10 cellular contexts compared by ENCODE assay signal in genomic region chr9:73143606-73144328, GRCh38. TPM values are rescaled to one million over a fixed set of nuclear protein-coding genes. Genes with fewer than 3 reads are reported as not detected.
DNase-seq lines count a peak whose midpoint lies in the region; ATAC-seq, FAIRE-seq and TF ChIP-seq lines count a peak whose summit lies in the region.
"Had no signal": no experiment of that assay in that cellular context is flagged by ENCODE, and none has a peak within 500 bp of the region (broad histone marks: within the 10 kb centered on the region; RNA-seq: fewer than 3 reads in every experiment).

No MANE protein-coding gene starts in this region.

- H3K79me2 ChIP-seq in PC-3 (ENCODE audit: low read length), result no peaks in the 10 kb centered on the region

- WGBS in pancreas, 2 donors, result 36 to 49% methylated on average over 2 of the region's 2 CpGs
- 14 to 27% methylated on average over 2 of the region's 2 CpGs for WGBS in lower leg skin, 2 donors

- TSS peak; percentile 69 for BruUV-seq in PC-3 (replicated peaks; lab: Mats Ljungman, UMichigan)

- no peak for TF ChIP-seq POLR2A in lower leg skin (IDR thresholded peaks at IDR 0.05)

- no peak overlapping the region for H3K9ac ChIP-seq in PC-3 (ENCODE audit: low read length)

- H3K27ac ChIP-seq in PC-3 (ENCODE audit: low read length) (peak overlapping the region; percentile 50), epithelial cell of prostate (peak overlapping the region; percentile 92), pancreas (peak overlapping the region in 1 of 4 donors; percentile 1)

- peak; percentile 84 for ATAC-seq in PC-3
- peak in 3 of 4 donors; percentile 59 to 75 (median 73) for ATAC-seq in pancreas
- no peak for ATAC-seq in GM21515 (IDR thresholded peaks at IDR 0.05; ENCODE audit: unreplicated experiment)

- FAIRE-seq in G401.6 (lab: Jason Lieb, UNC) (peak; percentile 66), pancreas (lab: Jason Lieb, UNC) (no peak)

- TF ChIP-seq CTCF in PC-3 (conservative IDR thresholded peaks at IDR 0.05; ENCODE audit: low read depth, low read length), result no peak
- TF ChIP-seq CTCF in pancreas (IDR thresholded peaks at IDR 0.05), result no peak
- no peak for TF ChIP-seq CTCF in lower leg skin (IDR thresholded peaks at IDR 0.05)

- H3K27me3 ChIP-seq in PC-3 (ENCODE audit: low read length) (no peaks in the 10 kb centered on the region), pancreas (no peaks in the 10 kb centered on the region)

- H4K20me1 ChIP-seq in PC-3 (ENCODE audit: low read length), result no peaks in the 10 kb centered on the region

- no peaks in the 10 kb centered on the region for H3K9me3 ChIP-seq in PC-3 (ENCODE audit: low read length)
- no peaks in the 10 kb centered on the region for H3K9me3 ChIP-seq in pancreas

- H3K4me1 ChIP-seq in PC-3 (ENCODE audit: insufficient read depth, low read length), result peaks cover 42% of the 10 kb centered on the region
- peaks cover 0 to 12% (median 9%) of the 10 kb centered on the region in 3 donors for H3K4me1 ChIP-seq in pancreas

- peaks cover 10% of the 10 kb centered on the region for H3F3A ChIP-seq in PC-3 (ENCODE audit: low read length, unreplicated experiment)

- no peaks in the 10 kb centered on the region for H3K9me2 ChIP-seq in PC-3 (replicated peaks; ENCODE audit: low read length)

- H3K4me3 ChIP-seq in PC-3 (ENCODE audit: low read length) (peak overlapping the region; percentile 27; the same call in 1 of the 2 replicates), pancreas (no peak overlapping the region), lower leg skin (ENCODE audit: low read depth, poor library complexity, severe bottlenecking) (no peak overlapping the region)

- CTCF ChIA-PET in PC-3 (lab: Charles Lee), result interaction anchor here (0.7 kb wide), 2 partner anchors 700 to 1496 kb away, joined by 5 read pairs; no protein-coding TSS in a partner anchor

- intact Hi-C loops in PC-3 (cut with micrococcal nuclease) (no loop called here), pancreas (cut with DNase I) (no loop called here), lower leg skin (cut with DNase I; ENCODE audit: low total_unique reads) (no loop called here)

- H3K4me2 ChIP-seq in PC-3 (ENCODE audit: low read length), result peak overlapping the region; percentile 71

- DNase-seq in PC-3 (peak; percentile 92), epithelial cell of prostate (ENCODE audit: low read depth, low spot score) (no peak), pancreas (no peak), HuH-7 (ENCODE audit: low spot score) (no peak), lower leg skin (ENCODE audit: low spot score in 2 of 2) (no peak)
- DNase-seq in stimulated activated CD4-positive, alpha-beta T cell treated with anti-CD3 and anti-CD28 coated beads, Interleukin-4, amount 100 ng/mL, for 4 hours, result no peak
- DNase-seq: caudate nucleus, NCI-H187 treated with DMSO at 0.1 percent for 48 hours had no signal

- POLR2A ChIA-PET in PC-3 (lab: Charles Lee; ENCODE audit: unreplicated experiment), result interaction anchor here (0.5 to 0.7 kb wide), 2 partner anchors 9 to 117 kb away, joined by 3 to 4 read pairs; no protein-coding TSS in a partner anchor

- H2AFZ ChIP-seq in PC-3 (ENCODE audit: low read length), result no peak overlapping the region

- no peaks in the 10 kb centered on the region for H3K36me3 ChIP-seq in PC-3 (ENCODE audit: low read depth, low read length)
- H3K36me3 ChIP-seq in pancreas, result no peaks in the 10 kb centered on the region

RNA-seq across cellular contexts. Expression of gene ANXA1, which starts 7.9 kb away (rescaled TPM):
- 176 and 192 TPM in 2 replicates for total RNA-seq in PC-3 (2014; rRNA removed)
- total RNA-seq in pancreas, result 10 to 100 TPM in 3 of 6 donors, 1 to 10 TPM in 3; 4.6 to 36.6 (median 17.7) TPM
- polyA plus RNA-seq in pancreas, result 10 to 100 TPM; 30.4 to 34.2 TPM
- total RNA-seq in lower leg skin, result 100 to 1,000 TPM; 146 to 284 (median 173) TPM
